ENCODE assay signal across 8 cellular contexts in the genomic region with DNA sequence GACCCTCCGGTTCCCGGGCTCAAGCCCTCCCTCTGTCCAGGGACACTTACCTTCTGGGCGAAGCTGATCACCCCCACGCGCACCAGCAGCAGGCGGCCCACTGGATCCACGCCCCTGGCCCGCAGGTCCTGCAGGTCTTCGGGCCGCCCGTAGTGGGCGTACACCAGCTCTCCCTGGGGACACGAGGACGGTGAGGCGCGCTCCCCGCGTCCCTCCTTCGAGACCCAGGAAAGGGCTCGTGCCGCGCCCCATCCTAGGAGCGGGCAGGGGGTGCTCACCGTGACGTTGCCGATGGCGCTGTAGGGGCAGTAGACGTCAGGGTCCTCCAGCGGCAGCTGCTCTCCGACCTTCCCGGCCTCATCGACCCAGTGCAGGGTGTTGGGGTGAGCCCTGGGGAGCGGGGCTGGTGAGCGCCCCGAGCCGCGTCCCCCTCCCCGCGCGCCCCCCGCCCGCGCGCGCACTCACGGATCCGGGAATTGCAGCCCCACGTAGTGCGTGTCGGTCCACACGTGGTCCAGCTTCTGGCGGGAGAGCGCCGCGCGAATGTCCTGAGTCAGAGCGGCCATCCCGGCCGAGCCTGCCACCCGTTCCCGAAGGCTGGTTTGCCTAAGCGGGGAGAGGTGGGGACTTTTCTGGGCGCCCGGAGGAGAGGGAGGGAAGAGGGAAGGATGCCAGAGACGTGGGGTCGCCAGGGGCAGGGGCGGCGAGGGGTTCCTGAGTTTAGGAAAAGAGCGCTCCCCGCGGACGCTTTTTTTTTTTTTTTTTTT. TPM values are rescaled to one million over a fixed set of nuclear protein-coding genes. Genes with fewer than 3 reads are reported as not detected.
A peak's percentile ranks its signal among the peaks of the same experiment; 100 is the strongest.
DNase-seq lines count a peak whose midpoint lies in the region; ATAC-seq and TF ChIP-seq lines count a peak whose summit lies in the region.

No MANE protein-coding gene starts in this region.

- H3K4me3 ChIP-seq in fibroblast of pulmonary artery (replicated peaks; ENCODE audit: low read depth, low read length) = peak overlapping the region; percentile 43
- H3K4me3 ChIP-seq in osteoblast (ENCODE audit: insufficient read depth, low read length) = peak overlapping the region; percentile 64

- H3K27ac ChIP-seq in osteoblast (ENCODE audit: low read depth, low read length) = no peak overlapping the region

- TF ChIP-seq CTCF in GM20000 (IDR thresholded peaks at IDR 0.05; ENCODE audit: extremely low read depth, missing control alignments) = peak; percentile 54
- TF ChIP-seq CTCF in fibroblast of pulmonary artery (IDR thresholded peaks at IDR 0.05; ENCODE audit: low read length, missing control alignments) = peak; percentile 31
- TF ChIP-seq CTCF in osteoblast (IDR thresholded peaks at IDR 0.05; ENCODE audit: extremely low read depth, low read depth, low read length) = no peak

- DNase-seq in CD1c-positive myeloid dendritic cell (ENCODE audit: extremely low spot score) (peak; percentile 50), GM20000 (ENCODE audit: low spot score) (peak; percentile 88), NCI-H345 (lab: John Stamatoyannopoulos, UW) (peak; percentile 59), activated T-cell treated with anti-CD3 and anti-CD28 coated beads for 4 hours (peak; percentile 18), fibroblast of pulmonary artery (ENCODE audit: low read depth) (peak; percentile 24), osteoblast (ENCODE audit: insufficient read length, low spot score, missing footprints) (peak; percentile 94), NCI-H774 (lab: John Stamatoyannopoulos, UW) (no peak)

- no peaks in the 10 kb centered on the region for H3K36me3 ChIP-seq in osteoblast (ENCODE audit: insufficient read depth, low read length)

- no peaks in the 10 kb centered on the region for H3K79me2 ChIP-seq in osteoblast (ENCODE audit: insufficient read depth, low read length)

- no peak for ATAC-seq in HG02763 (IDR thresholded peaks at IDR 0.05; ENCODE audit: unreplicated experiment)

- no peaks in the 10 kb centered on the region for H3K9me3 ChIP-seq in osteoblast (ENCODE audit: low read depth, low read length)

- peaks cover 26% of the 10 kb centered on the region for H3K27me3 ChIP-seq in osteoblast (ENCODE audit: insufficient read depth, low read length)

- H4K20me1 ChIP-seq in osteoblast (ENCODE audit: insufficient read depth, low read length) = no peaks in the 10 kb centered on the region

- peaks cover 3% of the 10 kb centered on the region for H3K4me1 ChIP-seq in osteoblast (ENCODE audit: insufficient read depth, low read length)

- peak overlapping the region; percentile 65 for H3K4me2 ChIP-seq in osteoblast (ENCODE audit: insufficient read depth, low read length)

- peak overlapping the region; percentile 51 for H2AFZ ChIP-seq in osteoblast (ENCODE audit: low read length)

RNA-seq across cellular contexts. Expression of a gene that starts 8.2 kb away (rescaled TPM):
- under 0.01 and 0.29 TPM in 2 replicates for total RNA-seq in osteoblast

RNA-seq across cellular contexts. Expression of a gene that starts 20.8 kb away (rescaled TPM):
- total RNA-seq in osteoblast = 5.1 and 7.1 TPM in 2 replicates

RNA-seq across cellular contexts. Expression of a gene that starts 23.1 kb away (rescaled TPM):
- not detected in 2 replicates for total RNA-seq in osteoblast

RNA-seq across cellular contexts. Expression of a gene that starts 31.0 kb away (rescaled TPM):
- total RNA-seq in osteoblast = 231 and 259 TPM in 2 replicates

RNA-seq across cellular contexts. Expression of a gene that starts 40.4 kb away (rescaled TPM):
- total RNA-seq in osteoblast = 72.7 and 84.6 TPM in 2 replicates
